ENCODE assay signal across 16 cellular contexts in the genomic region with DNA sequence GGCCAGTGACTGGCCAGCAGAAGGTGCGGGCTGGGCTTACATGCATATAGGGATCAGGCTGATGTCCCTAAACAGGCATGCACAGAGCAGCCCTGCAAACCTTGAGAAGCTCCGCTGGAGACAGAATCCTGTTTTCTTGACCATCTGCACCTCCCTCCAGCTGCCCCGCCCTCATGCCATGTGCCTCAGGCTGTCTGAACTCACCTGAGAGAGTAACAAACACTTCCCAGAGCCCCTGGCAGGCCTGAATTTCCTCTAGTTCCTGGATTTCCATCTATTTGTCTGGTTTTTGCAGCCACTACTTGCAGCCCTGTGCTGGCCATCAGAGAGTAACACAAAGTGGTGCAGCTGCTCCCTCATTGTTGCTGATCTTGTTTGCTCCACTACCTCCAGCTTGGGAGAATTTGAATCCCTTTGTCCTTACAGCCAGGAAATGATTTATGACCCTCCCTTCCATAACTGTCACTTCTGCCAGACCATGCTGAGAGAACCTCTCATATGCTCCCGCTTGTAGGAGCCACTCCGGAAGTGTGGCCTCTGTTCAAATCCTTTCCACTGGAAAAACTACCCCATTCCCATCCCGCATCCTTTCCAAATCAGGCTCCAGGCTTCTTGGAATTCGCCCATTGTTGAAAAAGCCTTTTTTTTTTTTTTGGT.
DNase-seq lines count a peak whose midpoint lies in the region; ATAC-seq, FAIRE-seq and TF ChIP-seq lines count a peak whose summit lies in the region.
"Had no signal": no experiment of that assay in that cellular context is flagged by ENCODE, and none has a peak within 500 bp of the region (broad histone marks: within the 10 kb centered on the region; RNA-seq: fewer than 3 reads in every experiment).

No MANE protein-coding gene starts in this region.

- no peak overlapping the region for H3K9ac ChIP-seq in BLaER1

- CTCF ChIA-PET in activated CD8-positive, alpha-beta memory T cell treated with anti-CD3 and anti-CD28 coated beads, Interleukin-2, amount 10 ng/mL, durations not matched to agents 7 days and 5 days (lab: Charles Lee) = no interaction called here

- H3K27ac Mint-ChIP-seq in activated CD8-positive, alpha-beta memory T cell treated with anti-CD3 and anti-CD28 coated beads, Interleukin-2, amount 10 ng/mL, durations not matched to agents 7 days and 5 days = no peak overlapping the region
- H3K27ac Mint-ChIP-seq: activated T-cell treated with anti-CD3 and anti-CD28 coated beads, Interleukin-2, amount 50 U/mL, for 24 hours had no signal

- TF ChIP-seq CTCF in right atrium auricular region (IDR thresholded peaks at IDR 0.05) = no peak

- H3K36me3 ChIP-seq in BLaER1 (no peaks in the 10 kb centered on the region), right atrium auricular region (no peaks in the 10 kb centered on the region)
- H3K36me3 ChIP-seq: left lung, ovary, vagina had no signal

- H3K9me3 ChIP-seq in BLaER1 = no peaks in the 10 kb centered on the region
- H3K9me3 ChIP-seq in right atrium auricular region = no peaks in the 10 kb centered on the region
- H3K9me3 ChIP-seq: left lung, ovary, vagina had no signal

- H3K4me3 Mint-ChIP-seq in activated CD8-positive, alpha-beta memory T cell treated with anti-CD3 and anti-CD28 coated beads, Interleukin-2, amount 10 ng/mL, durations not matched to agents 7 days and 5 days = no peak overlapping the region
- H3K4me3 Mint-ChIP-seq: activated T-cell treated with anti-CD3 and anti-CD28 coated beads, Interleukin-2, amount 50 U/mL, for 24 hours had no signal

- H3K4me3 ChIP-seq in BLaER1 (no peak overlapping the region), right atrium auricular region (no peak overlapping the region)
- H3K4me3 ChIP-seq: left lung, ovary, vagina had no signal

- H3K27me3 ChIP-seq in BLaER1 (no peaks in the 10 kb centered on the region), right atrium auricular region (no peaks in the 10 kb centered on the region)
- H3K27me3 ChIP-seq: left lung, ovary, vagina had no signal

- H4K20me1 ChIP-seq in BLaER1 = no peaks in the 10 kb centered on the region

- H3K4me1 Mint-ChIP-seq in activated CD8-positive, alpha-beta memory T cell treated with anti-CD3 and anti-CD28 coated beads, Interleukin-2, amount 10 ng/mL, durations not matched to agents 7 days and 5 days = no peaks in the 10 kb centered on the region

- FAIRE-seq in urothelium cell line (lab: Jason Lieb, UNC) = no peak
- FAIRE-seq: astrocyte had no signal

- peak overlapping the region; percentile 26 for H3K4me2 ChIP-seq in BLaER1

- no peaks in the 10 kb centered on the region for H3K9me3 Mint-ChIP-seq in activated CD8-positive, alpha-beta memory T cell treated with anti-CD3 and anti-CD28 coated beads, Interleukin-2, amount 10 ng/mL, durations not matched to agents 7 days and 5 days (ENCODE audit: low read depth)
- H3K9me3 Mint-ChIP-seq: activated T-cell treated with anti-CD3 and anti-CD28 coated beads, Interleukin-2, amount 50 U/mL, for 24 hours had no signal

- no peaks in the 10 kb centered on the region for H3K36me3 Mint-ChIP-seq in activated CD8-positive, alpha-beta memory T cell treated with anti-CD3 and anti-CD28 coated beads, Interleukin-2, amount 10 ng/mL, durations not matched to agents 7 days and 5 days

- peaks cover 15% of the 10 kb centered on the region for H3K27me3 Mint-ChIP-seq in activated CD8-positive, alpha-beta memory T cell treated with anti-CD3 and anti-CD28 coated beads, Interleukin-2, amount 10 ng/mL, durations not matched to agents 7 days and 5 days

- H3K27ac ChIP-seq in BLaER1 (no peak overlapping the region), right atrium auricular region (peak overlapping the region; percentile 2 to 66)
- H3K27ac ChIP-seq: left lung, ovary, vagina, VCaP had no signal

- peak; percentile 92 for DNase-seq in NCI-H146 (lab: John Stamatoyannopoulos, UW)
- peak; percentile 93 for DNase-seq in NCI-H82 (lab: John Stamatoyannopoulos, UW)
- DNase-seq in right atrium auricular region (ENCODE audit: low spot score) = no peak
- no peak for DNase-seq in urothelium cell line (ENCODE audit: low spot score)
- DNase-seq in activated T-cell treated with anti-CD3 and anti-CD28 coated beads, Interleukin-2, amount 50 U/mL, for 1 hour = no peak
- DNase-seq in activated CD8-positive, alpha-beta memory T cell treated with anti-CD3 and anti-CD28 coated beads, Interleukin-2, amount 10 ng/mL, durations not matched to agents 7 days and 5 days = no peak
- no peak for DNase-seq in dedifferentiated amniotic fluid mesenchymal stem cell (ENCODE audit: extremely low spot score)
- DNase-seq: activated T-cell treated with anti-CD3 and anti-CD28 coated beads, Interleukin-2, amount 50 U/mL, for 24 hours; DND-41; left lung; ovary had no signal

- no peak for ATAC-seq in activated CD8-positive, alpha-beta memory T cell treated with anti-CD3 and anti-CD28 coated beads, Interleukin-2, amount 10 ng/mL, durations not matched to agents 7 days and 5 days
- ATAC-seq: HCT116, left lung had no signal

- H3K4me1 ChIP-seq in BLaER1 = peaks cover 33% of the 10 kb centered on the region
- H3K4me1 ChIP-seq in right atrium auricular region = peaks cover 0 to 68% of the 10 kb centered on the region in 2 donors
- H3K4me1 ChIP-seq: left lung had no signal

Comparison
In these comparisons a context has a peak if more than half of its experiments do, and no peak if none do; other contexts are left out.
1. DNase-seq: peak in NCI-H146 (single experiment) and NCI-H82 (single experiment); none in right atrium auricular region (single experiment), urothelium cell line (single experiment), activated T-cell treated with anti-CD3 and anti-CD28 coated beads, Interleukin-2, amount 50 U/mL, for 1 hour (single experiment), activated CD8-positive, alpha-beta memory T cell treated with anti-CD3 and anti-CD28 coated beads, Interleukin-2, amount 10 ng/mL, durations not matched to agents 7 days and 5 days (single experiment) and dedifferentiated amniotic fluid mesenchymal stem cell (single experiment).